ENCODE assay signal across 1 cellular context in the genomic region with DNA sequence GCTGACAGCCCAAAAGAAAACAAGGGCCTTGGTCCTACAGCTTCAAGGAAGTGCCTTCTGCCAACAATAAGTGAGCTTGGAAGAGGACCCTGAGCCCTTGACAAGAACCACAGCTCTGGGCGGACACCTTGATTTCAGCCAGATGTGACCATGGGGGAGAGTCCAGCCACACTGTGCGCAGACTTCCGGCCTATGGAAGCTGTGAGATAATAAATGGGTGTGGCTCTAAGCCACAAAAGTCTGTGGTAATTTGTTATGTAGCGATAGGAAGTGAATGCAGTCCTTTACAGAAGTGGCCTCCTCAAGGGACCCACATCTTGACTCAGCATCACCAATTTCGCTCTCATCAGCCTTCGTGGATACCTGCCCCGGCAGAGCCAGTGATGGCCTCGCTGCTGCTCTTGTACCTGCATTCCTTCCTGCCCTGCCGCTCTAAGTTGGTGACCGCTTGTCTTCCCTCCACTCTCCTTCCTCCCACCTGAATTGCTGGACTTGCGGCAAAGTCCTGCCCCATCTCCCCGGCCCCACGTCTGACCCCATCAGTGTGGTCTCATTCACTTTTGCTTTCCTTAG.
TF ChIP-seq lines count a peak whose summit lies in the region.

No MANE protein-coding gene starts in this region.

TF ChIP-seq in K562, 482 proteins besides CTCF, POLR2A, EP300 and RAD21 (continued from another document and continues in another):
- peak; percentile 78; the same call in 1 of the 2 replicates for TF ChIP-seq GABPB1 (CRISPR knock-in tag; IDR thresholded peaks at IDR 0.05)
- TF ChIP-seq FOSL1 (tag; conservative IDR thresholded peaks at IDR 0.05) = peak; percentile 68; the same call in 1 of the 2 replicates
- no peak for TF ChIP-seq ATF1 (CRISPR knock-in tag; IDR thresholded peaks at IDR 0.05)
- TF ChIP-seq ATF1 (tag; IDR thresholded peaks at IDR 0.05) = peak; percentile 72
- no peak; a peak in 2 of 4 replicates for TF ChIP-seq FOXK2 (conservative IDR thresholded peaks at IDR 0.05 in 1 of 2, IDR thresholded peaks at IDR 0.05 in 1 of 2; ENCODE audit: low read depth in 2 of 2)
- TF ChIP-seq, protein P1, sequence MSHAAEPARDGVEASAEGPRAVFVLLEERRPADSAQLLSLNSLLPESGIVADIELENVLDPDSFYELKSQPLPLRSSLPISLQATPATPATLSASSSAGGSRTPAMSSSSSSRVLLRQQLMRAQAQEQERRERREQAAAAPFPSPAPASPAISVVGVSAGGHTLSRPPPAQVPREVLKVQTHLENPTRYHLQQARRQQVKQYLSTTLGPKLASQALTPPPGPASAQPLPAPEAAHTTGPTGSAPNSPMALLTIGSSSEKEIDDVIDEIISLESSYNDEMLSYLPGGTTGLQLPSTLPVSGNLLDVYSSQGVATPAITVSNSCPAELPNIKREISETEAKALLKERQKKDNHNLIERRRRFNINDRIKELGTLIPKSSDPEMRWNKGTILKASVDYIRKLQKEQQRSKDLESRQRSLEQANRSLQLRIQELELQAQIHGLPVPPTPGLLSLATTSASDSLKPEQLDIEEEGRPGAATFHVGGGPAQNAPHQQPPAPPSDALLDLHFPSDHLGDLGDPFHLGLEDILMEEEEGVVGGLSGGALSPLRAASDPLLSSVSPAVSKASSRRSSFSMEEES (CRISPR knock-in tag; IDR thresholded peaks at IDR 0.05) = no peak
- TF ChIP-seq POLR3A (IDR thresholded peaks at IDR 0.05; ENCODE audit: borderline replicate concordance, extremely low read depth, insufficient read depth, insufficient read length) = no peak
- peak; percentile 75 for TF ChIP-seq CC2D1A (IDR thresholded peaks at IDR 0.05)
- TF ChIP-seq SRSF3 (IDR thresholded peaks at IDR 0.05; ENCODE audit: insufficient read depth, low read length) = no peak
- TF ChIP-seq TAL1 (IDR thresholded peaks at IDR 0.05) = peak; percentile 92
- no peak for TF ChIP-seq SREBF1 (IDR thresholded peaks at IDR 0.05; ENCODE audit: borderline replicate concordance, low read depth, low read length)
- TF ChIP-seq XRCC3 (IDR thresholded peaks at IDR 0.05) = no peak
- TF ChIP-seq, protein P2, sequence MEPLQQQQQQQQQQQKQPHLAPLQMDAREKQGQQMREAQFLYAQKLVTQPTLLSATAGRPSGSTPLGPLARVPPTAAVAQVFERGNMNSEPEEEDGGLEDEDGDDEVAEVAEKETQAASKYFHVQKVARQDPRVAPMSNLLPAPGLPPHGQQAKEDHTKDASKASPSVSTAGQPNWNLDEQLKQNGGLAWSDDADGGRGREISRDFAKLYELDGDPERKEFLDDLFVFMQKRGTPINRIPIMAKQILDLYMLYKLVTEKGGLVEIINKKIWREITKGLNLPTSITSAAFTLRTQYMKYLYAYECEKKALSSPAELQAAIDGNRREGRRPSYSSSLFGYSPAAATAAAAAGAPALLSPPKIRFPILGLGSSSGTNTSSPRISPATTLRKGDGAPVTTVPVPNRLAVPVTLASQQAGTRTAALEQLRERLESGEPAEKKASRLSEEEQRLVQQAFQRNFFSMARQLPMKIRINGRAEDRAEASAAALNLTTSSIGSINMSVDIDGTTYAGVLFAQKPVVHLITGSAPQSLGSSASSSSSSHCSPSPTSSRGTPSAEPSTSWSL (CRISPR knock-in tag; IDR thresholded peaks at IDR 0.05; ENCODE audit: borderline replicate concordance) = 0 out of 2 replicates have a peak, but pooled peaks have one; percentile 39
- no peak for TF ChIP-seq FOS (IDR thresholded peaks at IDR 0.05; ENCODE audit: extremely low read depth, insufficient read length)
- TF ChIP-seq TCFL5 (CRISPR knock-in tag; conservative IDR thresholded peaks at IDR 0.05) = no peak
- TF ChIP-seq MAFG (tag; conservative IDR thresholded peaks at IDR 0.05) = peak; percentile 46; the same call in 1 of the 2 replicates
- TF ChIP-seq HLTF (IDR thresholded peaks at IDR 0.05) = no peak
- peak; percentile 57 to 81; a peak in 3 of 4 replicates for TF ChIP-seq KDM1A (IDR thresholded peaks at IDR 0.05)
- TF ChIP-seq, protein P3, sequence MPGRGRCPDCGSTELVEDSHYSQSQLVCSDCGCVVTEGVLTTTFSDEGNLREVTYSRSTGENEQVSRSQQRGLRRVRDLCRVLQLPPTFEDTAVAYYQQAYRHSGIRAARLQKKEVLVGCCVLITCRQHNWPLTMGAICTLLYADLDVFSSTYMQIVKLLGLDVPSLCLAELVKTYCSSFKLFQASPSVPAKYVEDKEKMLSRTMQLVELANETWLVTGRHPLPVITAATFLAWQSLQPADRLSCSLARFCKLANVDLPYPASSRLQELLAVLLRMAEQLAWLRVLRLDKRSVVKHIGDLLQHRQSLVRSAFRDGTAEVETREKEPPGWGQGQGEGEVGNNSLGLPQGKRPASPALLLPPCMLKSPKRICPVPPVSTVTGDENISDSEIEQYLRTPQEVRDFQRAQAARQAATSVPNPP (IDR thresholded peaks at IDR 0.05; ENCODE audit: borderline replicate concordance, insufficient read depth, insufficient read length) = no peak
- peak; percentile 91 for TF ChIP-seq RUNX1 (IDR thresholded peaks at IDR 0.05; ENCODE audit: low read depth)
- no peak for TF ChIP-seq ZNF3 (CRISPR knock-in tag; IDR thresholded peaks at IDR 0.05)
- TF ChIP-seq, protein P4, sequence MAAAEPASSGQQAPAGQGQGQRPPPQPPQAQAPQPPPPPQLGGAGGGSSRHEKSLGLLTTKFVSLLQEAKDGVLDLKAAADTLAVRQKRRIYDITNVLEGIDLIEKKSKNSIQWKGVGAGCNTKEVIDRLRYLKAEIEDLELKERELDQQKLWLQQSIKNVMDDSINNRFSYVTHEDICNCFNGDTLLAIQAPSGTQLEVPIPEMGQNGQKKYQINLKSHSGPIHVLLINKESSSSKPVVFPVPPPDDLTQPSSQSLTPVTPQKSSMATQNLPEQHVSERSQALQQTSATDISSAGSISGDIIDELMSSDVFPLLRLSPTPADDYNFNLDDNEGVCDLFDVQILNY (CRISPR knock-in tag; IDR thresholded peaks at IDR 0.05) = no peak
- no peak for TF ChIP-seq SRSF1 (IDR thresholded peaks at IDR 0.05; ENCODE audit: low read depth, low read length)
- TF ChIP-seq ZSCAN32 (CRISPR knock-in tag; IDR thresholded peaks at IDR 0.05) = no peak
- TF ChIP-seq, protein P5, sequence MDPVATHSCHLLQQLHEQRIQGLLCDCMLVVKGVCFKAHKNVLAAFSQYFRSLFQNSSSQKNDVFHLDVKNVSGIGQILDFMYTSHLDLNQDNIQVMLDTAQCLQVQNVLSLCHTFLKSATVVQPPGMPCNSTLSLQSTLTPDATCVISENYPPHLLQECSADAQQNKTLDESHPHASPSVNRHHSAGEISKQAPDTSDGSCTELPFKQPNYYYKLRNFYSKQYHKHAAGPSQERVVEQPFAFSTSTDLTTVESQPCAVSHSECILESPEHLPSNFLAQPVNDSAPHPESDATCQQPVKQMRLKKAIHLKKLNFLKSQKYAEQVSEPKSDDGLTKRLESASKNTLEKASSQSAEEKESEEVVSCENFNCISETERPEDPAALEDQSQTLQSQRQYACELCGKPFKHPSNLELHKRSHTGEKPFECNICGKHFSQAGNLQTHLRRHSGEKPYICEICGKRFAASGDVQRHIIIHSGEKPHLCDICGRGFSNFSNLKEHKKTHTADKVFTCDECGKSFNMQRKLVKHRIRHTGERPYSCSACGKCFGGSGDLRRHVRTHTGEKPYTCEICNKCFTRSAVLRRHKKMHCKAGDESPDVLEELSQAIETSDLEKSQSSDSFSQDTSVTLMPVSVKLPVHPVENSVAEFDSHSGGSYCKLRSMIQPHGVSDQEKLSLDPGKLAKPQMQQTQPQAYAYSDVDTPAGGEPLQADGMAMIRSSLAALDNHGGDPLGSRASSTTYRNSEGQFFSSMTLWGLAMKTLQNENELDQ (CRISPR knock-in tag; IDR thresholded peaks at IDR 0.05; ENCODE audit: borderline replicate concordance) = no peak
- TF ChIP-seq PHB2 (IDR thresholded peaks at IDR 0.05; ENCODE audit: low read depth) = 0 out of 2 replicates have a peak, but pooled peaks have one; percentile 48
- no peak for TF ChIP-seq CSDE1 (IDR thresholded peaks at IDR 0.05)
- TF ChIP-seq, protein P6, sequence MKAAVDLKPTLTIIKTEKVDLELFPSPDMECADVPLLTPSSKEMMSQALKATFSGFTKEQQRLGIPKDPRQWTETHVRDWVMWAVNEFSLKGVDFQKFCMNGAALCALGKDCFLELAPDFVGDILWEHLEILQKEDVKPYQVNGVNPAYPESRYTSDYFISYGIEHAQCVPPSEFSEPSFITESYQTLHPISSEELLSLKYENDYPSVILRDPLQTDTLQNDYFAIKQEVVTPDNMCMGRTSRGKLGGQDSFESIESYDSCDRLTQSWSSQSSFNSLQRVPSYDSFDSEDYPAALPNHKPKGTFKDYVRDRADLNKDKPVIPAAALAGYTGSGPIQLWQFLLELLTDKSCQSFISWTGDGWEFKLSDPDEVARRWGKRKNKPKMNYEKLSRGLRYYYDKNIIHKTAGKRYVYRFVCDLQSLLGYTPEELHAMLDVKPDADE (conservative IDR thresholded peaks at IDR 0.05; ENCODE audit: control insufficient read depth, low read depth, low read length) = peak; percentile 95
- TF ChIP-seq, protein P7, sequence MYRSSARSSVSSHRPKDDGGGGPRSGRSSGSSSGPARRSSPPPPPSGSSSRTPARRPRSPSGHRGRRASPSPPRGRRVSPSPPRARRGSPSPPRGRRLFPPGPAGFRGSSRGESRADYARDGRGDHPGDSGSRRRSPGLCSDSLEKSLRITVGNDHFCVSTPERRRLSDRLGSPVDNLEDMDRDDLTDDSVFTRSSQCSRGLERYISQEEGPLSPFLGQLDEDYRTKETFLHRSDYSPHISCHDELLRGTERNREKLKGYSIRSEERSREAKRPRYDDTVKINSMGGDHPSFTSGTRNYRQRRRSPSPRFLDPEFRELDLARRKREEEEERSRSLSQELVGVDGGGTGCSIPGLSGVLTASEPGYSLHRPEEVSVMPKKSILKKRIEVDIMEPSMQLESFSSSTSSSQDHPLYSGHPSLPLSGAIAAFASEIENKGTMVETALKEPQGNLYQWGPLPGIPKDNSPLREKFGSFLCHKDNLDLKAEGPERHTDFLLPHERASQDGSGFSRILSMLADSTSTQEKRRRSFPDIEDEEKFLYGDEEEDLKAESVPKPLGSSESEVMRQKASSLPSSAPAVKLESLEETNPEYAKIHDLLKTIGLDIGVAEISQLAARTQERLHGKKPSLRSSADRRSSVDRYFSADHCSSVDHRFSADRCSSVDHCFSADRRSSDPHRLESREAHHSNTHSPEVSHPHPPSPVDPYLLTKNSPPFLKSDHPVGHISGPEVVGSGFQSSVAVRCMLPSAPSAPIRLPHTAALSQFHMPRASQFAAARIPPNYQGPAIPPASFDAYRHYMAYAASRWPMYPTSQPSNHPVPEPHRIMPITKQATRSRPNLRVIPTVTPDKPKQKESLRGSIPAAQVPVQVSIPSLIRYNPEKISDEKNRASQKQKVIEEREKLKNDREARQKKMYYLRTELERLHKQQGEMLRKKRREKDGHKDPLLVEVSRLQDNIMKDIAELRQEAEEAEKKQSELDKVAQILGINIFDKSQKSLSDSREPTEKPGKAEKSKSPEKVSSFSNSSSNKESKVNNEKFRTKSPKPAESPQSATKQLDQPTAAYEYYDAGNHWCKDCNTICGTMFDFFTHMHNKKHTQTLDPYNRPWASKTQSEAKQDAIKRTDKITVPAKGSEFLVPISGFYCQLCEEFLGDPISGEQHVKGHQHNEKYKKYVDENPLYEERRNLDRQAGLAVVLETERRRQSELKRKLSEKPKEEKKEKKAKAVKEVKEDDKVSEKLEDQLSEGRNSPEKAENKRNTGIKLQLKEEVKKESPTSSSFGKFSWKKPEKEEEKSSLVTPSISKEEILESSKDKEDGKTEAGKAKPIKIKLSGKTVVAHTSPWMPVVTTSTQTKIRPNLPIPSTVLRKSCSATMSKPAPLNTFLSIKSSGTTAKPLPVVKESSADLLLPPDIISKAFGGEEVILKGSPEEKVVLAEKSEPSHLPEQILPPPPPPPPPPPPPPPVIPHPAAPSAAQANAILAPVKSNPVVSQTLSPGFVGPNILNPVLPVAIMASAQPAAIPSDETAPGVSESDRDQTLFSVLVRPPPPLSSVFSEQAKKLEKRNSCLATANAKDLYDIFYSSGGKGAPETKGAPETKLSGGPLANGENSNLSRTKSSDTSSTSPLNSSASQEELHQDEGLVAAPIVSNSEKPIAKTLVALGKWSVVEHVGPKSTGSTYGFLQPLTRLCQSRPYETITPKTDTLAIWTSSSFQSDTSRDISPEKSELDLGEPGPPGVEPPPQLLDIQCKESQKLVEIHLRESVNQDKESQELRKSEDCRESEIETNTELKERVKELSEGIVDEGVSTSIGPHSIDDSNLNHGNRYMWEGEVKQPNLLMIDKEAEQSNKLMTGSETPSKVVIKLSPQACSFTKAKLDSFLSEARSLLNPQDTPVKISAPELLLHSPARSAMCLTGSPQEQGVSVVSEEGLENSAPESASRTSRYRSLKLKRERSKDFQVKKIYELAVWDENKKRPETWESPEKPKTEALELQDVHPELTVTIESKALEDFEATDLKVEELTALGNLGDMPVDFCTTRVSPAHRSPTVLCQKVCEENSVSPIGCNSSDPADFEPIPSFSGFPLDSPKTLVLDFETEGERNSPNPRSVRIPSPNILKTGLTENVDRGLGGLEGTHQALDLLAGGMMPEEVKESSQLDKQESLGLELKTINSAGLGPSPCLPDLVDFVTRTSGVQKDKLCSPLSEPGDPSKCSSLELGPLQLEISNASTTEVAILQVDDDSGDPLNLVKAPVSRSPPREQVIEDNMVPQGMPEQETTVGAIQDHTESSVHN (IDR thresholded peaks at IDR 0.05; ENCODE audit: borderline replicate concordance in 1 of 2, low read depth in 1 of 2) = no peak
- no peak for TF ChIP-seq SNRNP70 (optimal IDR thresholded peaks at IDR 0.05; ENCODE audit: low read depth, low read length)
- TF ChIP-seq BCL6 (CRISPR knock-in tag; IDR thresholded peaks at IDR 0.05) = no peak
- TF ChIP-seq, protein P8, sequence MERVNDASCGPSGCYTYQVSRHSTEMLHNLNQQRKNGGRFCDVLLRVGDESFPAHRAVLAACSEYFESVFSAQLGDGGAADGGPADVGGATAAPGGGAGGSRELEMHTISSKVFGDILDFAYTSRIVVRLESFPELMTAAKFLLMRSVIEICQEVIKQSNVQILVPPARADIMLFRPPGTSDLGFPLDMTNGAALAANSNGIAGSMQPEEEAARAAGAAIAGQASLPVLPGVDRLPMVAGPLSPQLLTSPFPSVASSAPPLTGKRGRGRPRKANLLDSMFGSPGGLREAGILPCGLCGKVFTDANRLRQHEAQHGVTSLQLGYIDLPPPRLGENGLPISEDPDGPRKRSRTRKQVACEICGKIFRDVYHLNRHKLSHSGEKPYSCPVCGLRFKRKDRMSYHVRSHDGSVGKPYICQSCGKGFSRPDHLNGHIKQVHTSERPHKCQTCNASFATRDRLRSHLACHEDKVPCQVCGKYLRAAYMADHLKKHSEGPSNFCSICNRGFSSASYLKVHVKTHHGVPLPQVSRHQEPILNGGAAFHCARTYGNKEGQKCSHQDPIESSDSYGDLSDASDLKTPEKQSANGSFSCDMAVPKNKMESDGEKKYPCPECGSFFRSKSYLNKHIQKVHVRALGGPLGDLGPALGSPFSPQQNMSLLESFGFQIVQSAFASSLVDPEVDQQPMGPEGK (CRISPR knock-in tag; IDR thresholded peaks at IDR 0.05; ENCODE audit: borderline replicate concordance) = no peak
- peak; percentile 90 for TF ChIP-seq SMARCA4 (IDR thresholded peaks at IDR 0.05)
- no peak for TF ChIP-seq HOXB6 (CRISPR knock-in tag; IDR thresholded peaks at IDR 0.05; ENCODE audit: borderline replicate concordance)
- TF ChIP-seq, protein P9, sequence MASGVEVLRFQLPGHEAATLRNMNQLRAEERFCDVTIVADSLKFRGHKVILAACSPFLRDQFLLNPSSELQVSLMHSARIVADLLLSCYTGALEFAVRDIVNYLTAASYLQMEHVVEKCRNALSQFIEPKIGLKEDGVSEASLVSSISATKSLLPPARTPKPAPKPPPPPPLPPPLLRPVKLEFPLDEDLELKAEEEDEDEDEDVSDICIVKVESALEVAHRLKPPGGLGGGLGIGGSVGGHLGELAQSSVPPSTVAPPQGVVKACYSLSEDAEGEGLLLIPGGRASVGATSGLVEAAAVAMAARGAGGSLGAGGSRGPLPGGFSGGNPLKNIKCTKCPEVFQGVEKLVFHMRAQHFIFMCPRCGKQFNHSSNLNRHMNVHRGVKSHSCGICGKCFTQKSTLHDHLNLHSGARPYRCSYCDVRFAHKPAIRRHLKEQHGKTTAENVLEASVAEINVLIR (CRISPR knock-in tag; IDR thresholded peaks at IDR 0.05) = no peak; the same call in 1 of the 2 replicates
- TF ChIP-seq ZNF140 (CRISPR knock-in tag; IDR thresholded peaks at IDR 0.05) = no peak
- TF ChIP-seq HNRNPH1 (optimal IDR thresholded peaks at IDR 0.05; ENCODE audit: low read depth, low read length) = no peak
